Comparison of ENCODE assay signal across 9 cellular contexts in genomic region chr5:87340716-87341115, GRCh38.
DNase-seq lines count a peak whose midpoint lies in the region; ATAC-seq and TF ChIP-seq lines count a peak whose summit lies in the region.
"Had no signal": no experiment of that assay in that cellular context is flagged by ENCODE, and none has a peak within 500 bp of the region (broad histone marks: within the 10 kb centered on the region; RNA-seq: fewer than 3 reads in every experiment).

No MANE protein-coding gene starts in this region.

- H3K36me3 Mint-ChIP-seq in activated CD4-positive, alpha-beta T cell treated with anti-CD3 and anti-CD28 coated beads for 36 hours (ENCODE audit: low read depth), result peaks cover 45% of the 10 kb centered on the region
- peaks cover 30% of the 10 kb centered on the region for H3K36me3 Mint-ChIP-seq in GM23338 (ENCODE audit: low read depth)

- TF ChIP-seq EP300 in SK-N-SH (IDR thresholded peaks at IDR 0.05; ENCODE audit: borderline replicate concordance in 1 of 2, low read depth in 1 of 2, low read length in 1 of 2), result peak in 1 of 2 experiments; percentile 31; a peak in 1 of 4 replicates

- H3K4me3 ChIP-seq in SK-N-SH (ENCODE audit: low read depth in 2 of 2, low read length in 1 of 2), result no peak overlapping the region
- H3K4me3 ChIP-seq in spleen, result peak overlapping the region in 1 of 8 donors; percentile 28
- no peak overlapping the region for H3K4me3 ChIP-seq in GM23338
- H3K4me3 ChIP-seq: SK-N-MC had no signal

- peak overlapping the region; percentile 49 for H3K4me3 Mint-ChIP-seq in activated CD4-positive, alpha-beta T cell treated with anti-CD3 and anti-CD28 coated beads for 36 hours
- no peak overlapping the region for H3K4me3 Mint-ChIP-seq in GM23338

- H3K9me3 ChIP-seq in SK-N-SH, result no peaks in the 10 kb centered on the region
- peaks cover 0 to 6% (median 0%) of the 10 kb centered on the region in 8 donors for H3K9me3 ChIP-seq in spleen

- H4K20me1 ChIP-seq in SK-N-SH (ENCODE audit: insufficient read depth) (no peaks in the 10 kb centered on the region), GM23338 (replicated peaks; ENCODE audit: insufficient read depth) (no peaks in the 10 kb centered on the region)

- H2AFZ ChIP-seq in SK-N-SH (ENCODE audit: low read depth), result no peak overlapping the region
- no peak overlapping the region for H2AFZ ChIP-seq in GM23338

- peaks cover 50 to 89% of the 10 kb centered on the region in 2 experiments for H3K36me3 ChIP-seq in SK-N-SH (replicated peaks in 1 of 2; ENCODE audit: control insufficient read depth in 1 of 2, insufficient read depth in 2 of 2, low read length in 1 of 2)
- peaks cover 0 to 75% (median 23%) of the 10 kb centered on the region in 6 donors for H3K36me3 ChIP-seq in spleen
- no peaks in the 10 kb centered on the region for H3K36me3 ChIP-seq in GM23338 (ENCODE audit: insufficient read depth)

- H3F3A ChIP-seq in SK-N-SH (replicated peaks; ENCODE audit: insufficient read depth) (peaks cover 14% of the 10 kb centered on the region), GM23338 (replicated peaks; ENCODE audit: low read depth) (no peaks in the 10 kb centered on the region)

- no peaks in the 10 kb centered on the region for H3K27me3 Mint-ChIP-seq in activated CD4-positive, alpha-beta T cell treated with anti-CD3 and anti-CD28 coated beads for 36 hours
- H3K27me3 Mint-ChIP-seq in GM23338 (ENCODE audit: insufficient read depth, low read depth, poor library complexity), result no peaks in the 10 kb centered on the region

- no peak for DNase-seq in activated CD4-positive, alpha-beta T cell treated with anti-CD3 and anti-CD28 coated beads for 36 hours
- DNase-seq in activated CD4-positive, alpha-beta T cell treated with anti-CD3 and anti-CD28 coated beads, Interleukin-2, amount 50 U/mL, for 48 hours, result no peak
- DNase-seq in SK-N-SH, result peak; percentile 7
- DNase-seq in spleen, result no peak
- DNase-seq in COR-L47 (lab: John Stamatoyannopoulos, UW), result no peak
- no peak for DNase-seq in GM23338 (ENCODE audit: low spot score)
- DNase-seq in islet precursor cell, result no peak

- peaks cover 3% of the 10 kb centered on the region for H3K9me3 Mint-ChIP-seq in activated CD4-positive, alpha-beta T cell treated with anti-CD3 and anti-CD28 coated beads for 36 hours (ENCODE audit: low read depth)
- H3K9me3 Mint-ChIP-seq in GM23338, result no peaks in the 10 kb centered on the region

- WGBS in SK-N-SH (ENCODE audit: low lambda C conversion rate), result 35% methylated on average over 2 of the region's 2 CpGs
- 14 to 31% (median 20%) methylated on average over 2 of the region's 2 CpGs for WGBS in spleen, 5 donors

- TF ChIP-seq CTCF in SK-N-SH (IDR thresholded peaks at IDR 0.05) (no peak), spleen (IDR thresholded peaks at IDR 0.05 in 8 of 11, conservative IDR thresholded peaks at IDR 0.05 in 3 of 11) (no peak), GM23338 (conservative IDR thresholded peaks at IDR 0.05; ENCODE audit: low read depth in 2 of 2) (no peak)

- H3K79me2 ChIP-seq in SK-N-SH (ENCODE audit: insufficient read depth) (peaks cover 35% of the 10 kb centered on the region), GM23338 (replicated peaks; ENCODE audit: insufficient read depth) (no peaks in the 10 kb centered on the region)

- peak overlapping the region; percentile 91 for H3K27ac Mint-ChIP-seq in activated CD4-positive, alpha-beta T cell treated with anti-CD3 and anti-CD28 coated beads for 36 hours
- no peak overlapping the region for H3K27ac Mint-ChIP-seq in GM23338

- intact Hi-C loops in activated CD4-positive, alpha-beta T cell treated with anti-CD3 and anti-CD28 coated beads for 36 hours (cut with DNase I, micrococcal nuclease), result loop anchor here (2.0 to 5.0 kb wide), 4 partner anchors 73 to 220 kb away; partner anchors contain the start of gene RASA1 (in 2 of the 2)
- intact Hi-C loops in spleen (cut with DNase I; ENCODE audit: low total_unique reads), result no loop called here

- peak; percentile 97 for ATAC-seq in activated CD4-positive, alpha-beta T cell treated with anti-CD3 and anti-CD28 coated beads for 36 hours
- ATAC-seq in HG02938 (IDR thresholded peaks at IDR 0.05; ENCODE audit: unreplicated experiment) (peak; percentile 100), GM23338 (no peak)

- POLR2A ChIA-PET in activated CD4-positive, alpha-beta T cell treated with anti-CD3 and anti-CD28 coated beads for 36 hours (lab: Charles Lee), result no interaction called here
- POLR2A ChIA-PET in SK-N-SH (lab: Yijun Ruan, JAX), result no interaction called here

- H3K27me3 ChIP-seq in SK-N-SH (ENCODE audit: insufficient read depth), result no peaks in the 10 kb centered on the region
- H3K27me3 ChIP-seq in spleen (replicated peaks in 1 of 7), result no peaks in the 10 kb centered on the region
- H3K27me3 ChIP-seq in GM23338 (ENCODE audit: insufficient read depth), result no peaks in the 10 kb centered on the region

- H3K4me2 ChIP-seq in SK-N-SH (no peak overlapping the region), GM23338 (no peak overlapping the region)

- H3K4me1 ChIP-seq in SK-N-SH (ENCODE audit: control insufficient read depth in 1 of 2, insufficient read depth in 2 of 2, low read depth in 1 of 2, low read length in 1 of 2) (peaks cover 0 to 3% of the 10 kb centered on the region in 2 experiments; a peak in 1 of 4 replicates), spleen (peaks cover 0 to 32% (median 21%) of the 10 kb centered on the region in 6 donors), GM23338 (ENCODE audit: insufficient read depth) (no peaks in the 10 kb centered on the region)

- peak in 1 of 3 donors; percentile 10 for TF ChIP-seq POLR2A in spleen (IDR thresholded peaks at IDR 0.05)

- no peak overlapping the region for H3K9ac ChIP-seq in SK-N-SH

- CTCF ChIA-PET in activated CD4-positive, alpha-beta T cell treated with anti-CD3 and anti-CD28 coated beads for 36 hours (lab: Charles Lee), result interaction anchor here (0.9 kb wide), 1 partner anchor 23 kb away, joined by 3 read pairs; no protein-coding TSS in a partner anchor
- CTCF ChIA-PET in SK-N-SH (lab: Yijun Ruan, JAX), result no interaction called here

- peaks cover 20% of the 10 kb centered on the region for H3K4me1 Mint-ChIP-seq in activated CD4-positive, alpha-beta T cell treated with anti-CD3 and anti-CD28 coated beads for 36 hours
- H3K4me1 Mint-ChIP-seq in GM23338, result no peaks in the 10 kb centered on the region

- TF ChIP-seq RAD21 in SK-N-SH (IDR thresholded peaks at IDR 0.05; ENCODE audit: low read length), result no peak

- H3K27ac ChIP-seq in SK-N-SH (ENCODE audit: low read depth in 2 of 2, low read length in 1 of 2) (peak overlapping the region in 1 of 2 experiments; percentile 60; a peak in 2 of 4 replicates), spleen (peak overlapping the region; percentile 45 to 87 (median 76)), GM23338 (ENCODE audit: low read depth) (no peak overlapping the region)
- H3K27ac ChIP-seq: SK-N-MC had no signal

- no peaks in the 10 kb centered on the region for H3K9me2 ChIP-seq in SK-N-SH
- no peaks in the 10 kb centered on the region for H3K9me2 ChIP-seq in GM23338 (ENCODE audit: insufficient read depth)

TF ChIP-seq in SK-N-SH, 30 proteins besides CTCF, POLR2A, EP300 and RAD21:
- TF ChIP-seq GATA2 (CRISPR knock-in tag; IDR thresholded peaks at IDR 0.05) (peak; percentile 53), USF1 (IDR thresholded peaks at IDR 0.05; ENCODE audit: borderline replicate concordance, low read depth) (no peak)
TF ChIP-seq in SK-N-SH: peak in this region for 1.

TF ChIP-seq in GM23338, 12 proteins besides CTCF, POLR2A, EP300 and RAD21 (continues in another document):
- TF ChIP-seq ETS1 (IDR thresholded peaks at IDR 0.05) (no peak), STAT1 (IDR thresholded peaks at IDR 0.05; ENCODE audit: unreplicated experiment) (no peak), ZNF114 (CRISPR knock-in tag; IDR thresholded peaks at IDR 0.05) (no peak), NANOG (IDR thresholded peaks at IDR 0.05; ENCODE audit: borderline replicate concordance) (no peak)
